ENCODE assay signal across 10 cellular contexts in the genomic region with DNA sequence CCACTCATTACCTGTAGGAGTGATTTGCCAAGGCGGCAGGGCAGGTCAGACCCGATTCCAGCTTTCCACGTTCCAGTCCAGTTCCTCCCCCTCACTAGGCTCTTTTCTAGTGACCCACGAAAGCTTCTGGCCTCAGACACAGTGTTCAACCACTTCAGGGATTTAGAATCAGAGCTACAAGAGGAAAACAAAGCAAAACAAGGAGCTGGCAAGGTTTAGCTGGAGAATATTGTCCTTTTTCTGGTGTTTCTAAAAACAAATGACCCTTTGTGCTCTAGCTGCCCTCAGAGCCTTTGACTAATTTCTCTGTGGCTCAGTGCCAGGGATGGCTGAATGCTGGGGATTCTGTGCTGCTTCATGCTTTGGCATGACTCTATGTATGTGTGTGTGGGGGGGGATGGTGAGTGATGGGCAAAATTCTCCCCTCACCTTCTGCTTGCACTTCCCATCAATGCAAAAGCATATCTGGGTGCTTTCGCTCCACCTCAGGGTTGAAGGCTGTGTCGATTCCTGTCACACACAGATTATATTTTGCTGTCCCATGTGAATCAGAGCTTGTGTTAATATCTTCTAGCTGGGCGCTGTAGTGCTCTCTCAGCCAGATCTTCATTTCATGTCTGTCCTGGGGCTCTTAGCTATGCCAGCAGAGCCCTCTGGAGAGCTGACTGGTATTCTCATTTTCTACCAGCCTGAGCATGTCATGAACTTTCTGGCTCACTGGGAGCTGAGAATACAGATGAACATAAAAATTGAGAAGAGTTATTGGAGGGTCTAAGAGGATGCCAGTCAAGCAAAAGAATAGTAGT. TPM values are rescaled to one million over a fixed set of nuclear protein-coding genes. Genes with fewer than 3 reads are reported as not detected.
DNase-seq lines count a peak whose midpoint lies in the region; ATAC-seq and TF ChIP-seq lines count a peak whose summit lies in the region.
"Had no signal": no experiment of that assay in that cellular context is flagged by ENCODE, and none has a peak within 500 bp of the region (broad histone marks: within the 10 kb centered on the region; RNA-seq: fewer than 3 reads in every experiment).

No MANE protein-coding gene starts in this region.

- H3K27me3 ChIP-seq in SJSA1 (replicated peaks) = no peaks in the 10 kb centered on the region
- H3K27me3 ChIP-seq: BLaER1 had no signal

- no peaks in the 10 kb centered on the region for H3K36me3 ChIP-seq in SJSA1
- H3K36me3 ChIP-seq: BLaER1 had no signal

- ATAC-seq in omental fat pad (ENCODE audit: low FRiP score) = peak; percentile 93
- no peak for ATAC-seq in HG03280 (IDR thresholded peaks at IDR 0.05; ENCODE audit: unreplicated experiment)

- no peak overlapping the region for H3K27ac ChIP-seq in SJSA1
- H3K27ac ChIP-seq: BLaER1 had no signal

- no peak overlapping the region for H3K4me3 ChIP-seq in SJSA1
- H3K4me3 ChIP-seq in foreskin fibroblast (ENCODE audit: low read depth in 1 of 2, low read length in 2 of 2) = no peak overlapping the region
- H3K4me3 ChIP-seq: BLaER1 had no signal

- TF ChIP-seq CTCF in foreskin fibroblast (IDR thresholded peaks at IDR 0.05; ENCODE audit: low read depth, low read length) (no peak), omental fat pad (IDR thresholded peaks at IDR 0.05) (no peak)

- no peaks in the 10 kb centered on the region for H3K9me3 ChIP-seq in SJSA1 (replicated peaks)

- DNase-seq in A172 (ENCODE audit: low spot score) (peak; percentile 47), SJSA1 (ENCODE audit: low read depth in 1 of 2, low spot score in 2 of 2) (peak; percentile 64 to 68), foreskin fibroblast (peak; percentile 87 to 93), omental fat pad (ENCODE audit: low spot score) (peak; percentile 54), NCI-H526 (lab: John Stamatoyannopoulos, UW) (no peak)
- no peak for DNase-seq in stimulated activated naive CD4-positive, alpha-beta T cell (lab: John Stamatoyannopoulos, UW)
- DNase-seq in activated CD4-positive, CD25-positive, alpha-beta regulatory T cell treated with anti-CD3 and anti-CD28 coated beads, Interleukin-2, amount 50 U/mL, for 72 hours = no peak
- DNase-seq: NK-92 treated with Interleukin-12 subunit alpha and Interleukin-12 subunit beta, amount 100 ng/mL, for 24 hours had no signal

- peaks cover 26% of the 10 kb centered on the region for H3K4me1 ChIP-seq in SJSA1 (replicated peaks)
- H3K4me1 ChIP-seq: BLaER1 had no signal

RNA-seq across cellular contexts. Expression of a gene that starts 19.3 kb away (rescaled TPM):
- total RNA-seq in A172 (2014; rRNA removed; shearing (Covaris generic)) = 13.3 and 18.3 TPM in 2 replicates
- total RNA-seq in SJSA1 (2014; rRNA removed; shearing (Covaris generic)) = 13.3 and 27.8 TPM in 2 replicates
- 100 to 1,000 TPM in 2 of 4 donors, 10 to 100 TPM in 2; 77.2 to 196 (median 106) TPM for total RNA-seq in omental fat pad

Comparison
In these comparisons a context has a peak if more than half of its experiments do, and no peak if none do; other contexts are left out.
1. DNase-seq: peak in A172 (single experiment), SJSA1 (2 of 2), foreskin fibroblast (2 of 2) and omental fat pad (single experiment); none in stimulated activated naive CD4-positive, alpha-beta T cell (0 of 6), activated CD4-positive, CD25-positive, alpha-beta regulatory T cell treated with anti-CD3 and anti-CD28 coated beads, Interleukin-2, amount 50 U/mL, for 72 hours (single experiment) and NCI-H526 (0 of 2).